1 cellular context compared by ENCODE assay signal in genomic region chr6:52724406-52725121, GRCh38.
TF ChIP-seq lines count a peak whose summit lies in the region.

No MANE protein-coding gene starts in this region.

TF ChIP-seq in K562, 482 proteins besides CTCF, POLR2A, EP300 and RAD21 (continued from another document and continues in another):
- TF ChIP-seq MGA (IDR thresholded peaks at IDR 0.05) (no peak), MYNN (IDR thresholded peaks at IDR 0.05) (no peak), MYNN (CRISPR knock-in tag; IDR thresholded peaks at IDR 0.05) (no peak), CTCFL (IDR thresholded peaks at IDR 0.05; ENCODE audit: borderline replicate concordance, insufficient read depth, low read depth, low read length, poor library complexity, severe bottlenecking) (peak; percentile 71), RNF219 (CRISPR knock-in tag; IDR thresholded peaks at IDR 0.05) (no peak), CEBPG (CRISPR knock-in tag; IDR thresholded peaks at IDR 0.05) (peak; percentile 88), CEBPG (tag; conservative IDR thresholded peaks at IDR 0.05 in 1 of 2, IDR thresholded peaks at IDR 0.05 in 1 of 2) (peak; percentile 84 to 97), HMGN3 (IDR thresholded peaks at IDR 0.05; ENCODE audit: borderline replicate concordance, extremely low read depth, insufficient read length, low read depth, low read length) (no peak), CBX1 (IDR thresholded peaks at IDR 0.05; ENCODE audit: low read depth) (no peak), KLF6 (CRISPR knock-in tag; IDR thresholded peaks at IDR 0.05; ENCODE audit: borderline replicate concordance) (no peak), VEZF1 (CRISPR knock-in tag; IDR thresholded peaks at IDR 0.05) (no peak), ASH1L (IDR thresholded peaks at IDR 0.05; ENCODE audit: borderline replicate concordance, low read depth, partially characterized antibody) (no peak), SFPQ (IDR thresholded peaks at IDR 0.05; ENCODE audit: low read depth, low read length) (no peak), EWSR1 (IDR thresholded peaks at IDR 0.05; ENCODE audit: borderline replicate concordance, low read depth, partially characterized antibody) (no peak), ZNF766 (CRISPR knock-in tag; conservative IDR thresholded peaks at IDR 0.05) (0 out of 2 replicates have a peak, but pooled peaks have one; percentile 13), CEBPB (tag; IDR thresholded peaks at IDR 0.05) (peak; percentile 96), TFAP4 (CRISPR knock-in tag; IDR thresholded peaks at IDR 0.05; ENCODE audit: borderline replicate concordance) (0 out of 2 replicates have a peak, but pooled peaks have one; percentile 13), RBM39 (optimal IDR thresholded peaks at IDR 0.05; ENCODE audit: low read depth, low read length) (no peak), ARHGAP35 (IDR thresholded peaks at IDR 0.05; ENCODE audit: partially characterized antibody) (no peak), STAT6 (CRISPR knock-in tag; IDR thresholded peaks at IDR 0.05) (no peak), PKNOX1 (IDR thresholded peaks at IDR 0.05) (peak; percentile 45; the same call in 1 of the 2 replicates), SETDB1 (IDR thresholded peaks at IDR 0.05; ENCODE audit: low read length) (no peak), POLR2AphosphoS2 (IDR thresholded peaks at IDR 0.05; ENCODE audit: low read length) (no peak), BRD9 (IDR thresholded peaks at IDR 0.05; ENCODE audit: low read depth, partially characterized antibody) (peak; percentile 57), ZFX (CRISPR knock-in tag; IDR thresholded peaks at IDR 0.05) (no peak), MAZ (CRISPR knock-in tag; conservative IDR thresholded peaks at IDR 0.05 in 1 of 2, IDR thresholded peaks at IDR 0.05 in 1 of 2) (peak in 1 of 2 experiments; percentile 38; a peak in 1 of 4 replicates), BHLHE40 (IDR thresholded peaks at IDR 0.05; ENCODE audit: low read length) (no peak), ATF3 (IDR thresholded peaks at IDR 0.05) (no peak), ATF3 (CRISPR knock-in tag; conservative IDR thresholded peaks at IDR 0.05) (no peak)
